ENCODE assay signal across 8 cellular contexts in the genomic region with DNA sequence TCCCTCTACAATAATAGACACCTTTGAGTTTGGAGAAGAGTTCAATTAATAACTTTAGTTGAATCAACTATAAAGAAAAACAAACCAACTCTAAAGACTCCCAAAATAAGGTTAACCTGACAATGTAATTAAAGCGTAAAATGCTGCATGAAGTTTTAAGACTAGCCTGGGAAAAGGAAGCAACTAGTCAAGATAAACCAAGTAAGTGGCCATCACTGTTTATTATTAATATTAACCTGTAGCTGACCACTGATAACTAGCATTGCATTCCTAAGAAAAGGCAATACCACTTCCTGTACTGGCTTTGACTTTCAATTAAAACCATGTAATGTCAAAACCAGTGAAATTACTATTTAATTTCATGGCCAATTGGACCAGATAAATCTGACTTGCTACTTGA. TPM values are rescaled to one million over a fixed set of nuclear protein-coding genes. Genes with fewer than 3 reads are reported as not detected.
A peak's percentile ranks its signal among the peaks of the same experiment; 100 is the strongest.
DNase-seq lines count a peak whose midpoint lies in the region; ATAC-seq and TF ChIP-seq lines count a peak whose summit lies in the region.

No MANE protein-coding gene starts in this region.

- H3K4me3 ChIP-seq in GM12864 (ENCODE audit: low read depth, low read length) (peak overlapping the region; percentile 88), fibroblast of the aortic adventitia (ENCODE audit: low read depth, low read length) (peak overlapping the region; percentile 99), retinal pigment epithelial cell (ENCODE audit: low read length) (peak overlapping the region; percentile 86)

- H3K4me3 Mint-ChIP-seq in T-helper 17 cell: peak overlapping the region; percentile 97

- H3K27ac Mint-ChIP-seq in T-helper 17 cell: peak overlapping the region; percentile 100

- ATAC-seq in T-helper 17 cell (no peak), esophagus mucosa (no peak)

- H3K4me1 Mint-ChIP-seq in T-helper 17 cell: peaks cover 21% of the 10 kb centered on the region

- peaks cover 5% of the 10 kb centered on the region for H3K36me3 Mint-ChIP-seq in T-helper 17 cell (ENCODE audit: low read depth)

- DNase-seq in GM12864 (ENCODE audit: low read depth) (no peak), T-helper 17 cell (no peak), fibroblast of the aortic adventitia (ENCODE audit: low read depth) (no peak), retinal pigment epithelial cell (ENCODE audit: low read depth) (no peak), medulla oblongata (ENCODE audit: extremely low spot score) (no peak), UCSD-AML1 (lab: John Stamatoyannopoulos, UW; ENCODE audit: unreplicated experiment) (no peak), hippocampal formation (lab: John Stamatoyannopoulos, UW) (no peak)

- no peaks in the 10 kb centered on the region for H3K9me3 ChIP-seq in T-helper 17 cell (ENCODE audit: control insufficient read depth, low read length, poor library complexity, severe bottlenecking)

- TF ChIP-seq CTCF in GM12864 (IDR thresholded peaks at IDR 0.05; ENCODE audit: low read depth, low read length, missing control alignments) (no peak), fibroblast of the aortic adventitia (IDR thresholded peaks at IDR 0.05; ENCODE audit: insufficient read depth, low read length) (no peak), retinal pigment epithelial cell (conservative IDR thresholded peaks at IDR 0.05; ENCODE audit: low read depth, low read length) (no peak)

- H3K27me3 Mint-ChIP-seq in T-helper 17 cell: no peaks in the 10 kb centered on the region

RNA-seq across cellular contexts. Expression of gene PPP1R15B, which starts 3.0 kb away (rescaled TPM):
- total RNA-seq in T-helper 17 cell: 100 to 1,000 TPM; 207 to 266 TPM
- total RNA-seq in fibroblast of the aortic adventitia (ENCODE audit: low replicate concordance): 20.0 and 30.3 TPM in 2 replicates
- total RNA-seq in esophagus mucosa: 27.5 TPM

RNA-seq across cellular contexts. Expression of gene PLEKHA6, which starts 48.9 kb away (rescaled TPM):
- total RNA-seq in T-helper 17 cell: under 1 TPM; 0.47 to 0.50 TPM
- 3.6 and 5.1 TPM in 2 replicates for total RNA-seq in fibroblast of the aortic adventitia (ENCODE audit: low replicate concordance)
- 11.1 TPM for total RNA-seq in esophagus mucosa
